In the genomic region with DNA sequence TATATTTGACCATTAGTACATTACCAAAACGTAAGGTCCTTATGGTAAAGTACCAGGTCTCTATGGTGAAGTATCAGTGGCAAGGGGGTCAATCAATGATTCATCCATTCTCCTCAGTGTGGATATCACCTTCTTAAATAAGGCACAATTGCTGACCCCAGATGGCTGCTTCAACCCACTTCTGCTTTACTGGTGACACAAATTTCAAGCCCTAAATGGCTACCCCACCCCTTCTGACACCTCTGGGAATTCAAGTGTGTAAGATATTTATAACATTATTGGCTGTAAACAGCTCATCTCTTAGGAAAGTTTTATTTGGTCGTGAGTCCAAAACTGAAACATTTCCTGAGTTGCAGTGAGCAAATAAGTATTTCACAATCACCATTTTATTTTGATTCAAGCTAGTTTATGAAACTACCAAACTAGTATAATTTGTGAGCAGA, we compare ENCODE assay signal across 8 cellular contexts. TPM values are rescaled to one million over a fixed set of nuclear protein-coding genes. Genes with fewer than 3 reads are reported as not detected.
DNase-seq lines count a peak whose midpoint lies in the region; ATAC-seq, FAIRE-seq and TF ChIP-seq lines count a peak whose summit lies in the region.

No MANE protein-coding gene starts in this region.

- H3K4me1 ChIP-seq in RWPE2 (ENCODE audit: insufficient read depth, poor library complexity, severe bottlenecking) (peaks cover 35% of the 10 kb centered on the region), left lung (peaks cover 16 to 95% of the 10 kb centered on the region in 2 donors), MM.1S (ENCODE audit: low read length) (peaks cover 11% of the 10 kb centered on the region), foreskin keratinocyte (no peaks in the 10 kb centered on the region)

- H3K27ac ChIP-seq in RWPE2 (ENCODE audit: poor library complexity, severe bottlenecking) (peak overlapping the region; percentile 18), left lung (peak overlapping the region; percentile 57 to 61), MM.1S (ENCODE audit: low read length) (no peak overlapping the region), foreskin keratinocyte (no peak overlapping the region)

- H2AFZ ChIP-seq in MM.1S (ENCODE audit: low read length), result no peak overlapping the region

- no peaks in the 10 kb centered on the region for H3F3A ChIP-seq in MM.1S (ENCODE audit: insufficient read depth, low read length)

- H3K36me3 ChIP-seq in RWPE2 (ENCODE audit: low read depth) (no peaks in the 10 kb centered on the region), left lung (no peaks in the 10 kb centered on the region), MM.1S (replicated peaks; ENCODE audit: insufficient read depth, low read length) (no peaks in the 10 kb centered on the region)

- no peak overlapping the region for H3K4me2 ChIP-seq in MM.1S (ENCODE audit: low read depth, low read length)

- no peaks in the 10 kb centered on the region for H3K9me2 ChIP-seq in MM.1S (replicated peaks; ENCODE audit: insufficient read depth, low read length)

- no peak for TF ChIP-seq POLR2A in GM12891 (IDR thresholded peaks at IDR 0.05; ENCODE audit: low read depth, low read length)

- H3K27me3 ChIP-seq in RWPE2 (ENCODE audit: insufficient read depth, poor library complexity, severe bottlenecking), result no peaks in the 10 kb centered on the region
- no peaks in the 10 kb centered on the region for H3K27me3 ChIP-seq in left lung
- no peaks in the 10 kb centered on the region for H3K27me3 ChIP-seq in MM.1S (replicated peaks; ENCODE audit: insufficient read depth, low read length)
- no peaks in the 10 kb centered on the region for H3K27me3 ChIP-seq in foreskin keratinocyte

- peaks cover 99% of the 10 kb centered on the region for H3K79me2 ChIP-seq in MM.1S (ENCODE audit: low read length)

- intact Hi-C loops in left lung (cut with DNase I), result loop anchor here in 1 of 2 donors (10.0 kb wide), 1 partner anchor 59 kb away; no protein-coding TSS in a partner anchor

- FAIRE-seq in GM12891 (lab: Jason Lieb, UNC), result peak; percentile 57

- H3K9me3 ChIP-seq in RWPE2 (ENCODE audit: severe bottlenecking) (peaks cover 3% of the 10 kb centered on the region), left lung (no peaks in the 10 kb centered on the region), MM.1S (replicated peaks; ENCODE audit: insufficient read depth, low read length) (no peaks in the 10 kb centered on the region)

- peak; percentile 56 for ATAC-seq in HG02840 (IDR thresholded peaks at IDR 0.05; ENCODE audit: low FRiP score, unreplicated experiment)
- ATAC-seq in RWPE2 (ENCODE audit: low read depth), result peak; percentile 28; the same call in 1 of the 3 replicates
- peak; percentile 58 for ATAC-seq in left lung
- no peak for ATAC-seq in foreskin keratinocyte

- H4K20me1 ChIP-seq in MM.1S (ENCODE audit: insufficient read depth, low read length), result 0 out of 2 replicates have a peak, but pooled peaks cover 5% of the 10 kb centered on the region

- no peak overlapping the region for H3K9ac ChIP-seq in MM.1S (ENCODE audit: low read length)

- H3K4me3 ChIP-seq in RWPE2 (ENCODE audit: severe bottlenecking) (no peak overlapping the region), left lung (no peak overlapping the region), MM.1S (ENCODE audit: low read length) (no peak overlapping the region)

- DNase-seq in GM12891 (ENCODE audit: insufficient read length, low spot score) (no peak), RWPE2 (ENCODE audit: low spot score) (no peak), left lung (no peak), MM.1S (no peak), foreskin keratinocyte (no peak), NCI-H82 treated with DMSO at 0.1 percent for 48 hours (lab: John Stamatoyannopoulos, UW; ENCODE audit: unreplicated experiment) (no peak)
- no peak for DNase-seq in activated CD4-positive, alpha-beta T cell treated with anti-CD3 and anti-CD28 coated beads, Interleukin-2, amount 50 U/mL, for 4 hours

- TF ChIP-seq CTCF in RWPE2 (IDR thresholded peaks at IDR 0.05; ENCODE audit: poor library complexity, severe bottlenecking), result no peak
- TF ChIP-seq CTCF in left lung (IDR thresholded peaks at IDR 0.05), result no peak
- no peak for TF ChIP-seq CTCF in MM.1S (IDR thresholded peaks at IDR 0.05; ENCODE audit: low read length)
- no peak for TF ChIP-seq CTCF in foreskin keratinocyte (conservative IDR thresholded peaks at IDR 0.05)

TF ChIP-seq in GM12891, 5 proteins besides CTCF, POLR2A, EP300 and RAD21:
- TF ChIP-seq POLR2AphosphoS5 (IDR thresholded peaks at IDR 0.05; ENCODE audit: low read depth, low read length) (no peak), POU2F2 (IDR thresholded peaks at IDR 0.05; ENCODE audit: low read depth, low read length) (no peak), PAX5 (IDR thresholded peaks at IDR 0.05; ENCODE audit: insufficient read depth, low read length, severe bottlenecking) (no peak), TAF1 (IDR thresholded peaks at IDR 0.05; ENCODE audit: low read depth, low read length) (no peak), SPI1 (IDR thresholded peaks at IDR 0.05; ENCODE audit: low read depth, low read length) (peak; percentile 93)

RNA-seq across cellular contexts. Expression of a gene that starts 7.9 kb away (rescaled TPM):
- polyA plus RNA-seq in GM12891 (2012; ENCODE audit: low read depth, missing spikeins), result 12.1 TPM
- total RNA-seq in left lung, result 1 to 10 TPM; 7.2 to 8.0 TPM
- 14.9 and 15.6 TPM in 2 replicates for total RNA-seq in foreskin keratinocyte
- 12.6 and 14.8 TPM in 2 replicates for polyA plus RNA-seq in foreskin keratinocyte

RNA-seq across cellular contexts. Expression of a gene that starts 34.3 kb away (rescaled TPM):
- polyA plus RNA-seq in GM12891 (2012; ENCODE audit: low read depth, missing spikeins), result 30.2 TPM
- 10 to 100 TPM; 58.5 to 84.6 TPM for total RNA-seq in left lung
- 42.0 and 46.9 TPM in 2 replicates for total RNA-seq in foreskin keratinocyte
- 10.2 and 10.6 TPM in 2 replicates for polyA plus RNA-seq in foreskin keratinocyte

Comparison
In these comparisons a context has a peak if more than half of its experiments do, and no peak if none do; other contexts are left out.
1. H3K27ac ChIP-seq: peak in RWPE2 (single experiment) and left lung (2 of 2); none in MM.1S (single experiment) and foreskin keratinocyte (single experiment).